Comparison of ENCODE assay signal across 33 cellular contexts in genomic region chr6:1496836-1497592, GRCh38.
DNase-seq lines count a peak whose midpoint lies in the region; ATAC-seq and TF ChIP-seq lines count a peak whose summit lies in the region.
"Had no signal": no experiment of that assay in that cellular context is flagged by ENCODE, and none has a peak within 500 bp of the region (broad histone marks: within the 10 kb centered on the region; RNA-seq: fewer than 3 reads in every experiment).

No MANE protein-coding gene starts in this region.

- H3K27ac ChIP-seq in thyroid gland: no peak overlapping the region
- H3K27ac ChIP-seq: breast epithelium, colonic mucosa, HL-60, parathyroid adenoma, right atrium auricular region, spleen, thoracic aorta had no signal

- no peak for TF ChIP-seq CTCF in thyroid gland (IDR thresholded peaks at IDR 0.05)

- no peaks in the 10 kb centered on the region for H3K9me3 ChIP-seq in thyroid gland
- H3K9me3 ChIP-seq: Caco-2, colonic mucosa, right atrium auricular region, thoracic aorta had no signal

- H3K4me1 ChIP-seq in thyroid gland: no peaks in the 10 kb centered on the region
- H3K4me1 ChIP-seq: breast epithelium, Caco-2, colonic mucosa, parathyroid adenoma, right atrium auricular region, spleen had no signal

- whole genome bisulfite sequencing in thyroid gland, 2 donors: 63 to 80% methylated on average over 4 to 11 of the region's 11 CpGs

- no peak for ATAC-seq in GM18907 (IDR thresholded peaks at IDR 0.05; ENCODE audit: unreplicated experiment)
- ATAC-seq: left lobe of liver; stimulated activated naive CD8-positive, alpha-beta T cell treated with anti-CD3 and anti-CD28 coated beads, Interleukin-15, Interleukin-2, amounts not matched to agents 100 U/mL and 50 U/mL, for 24 hours; T-cell had no signal

- H3K27me3 ChIP-seq in thyroid gland: no peaks in the 10 kb centered on the region
- H3K27me3 ChIP-seq: breast epithelium, colonic mucosa, right atrium auricular region had no signal

- intact Hi-C loops in posterior vena cava (cut with DNase I): no loop called here
- intact Hi-C loops in thyroid gland (cut with DNase I): no loop called here

- TF ChIP-seq POLR2A in thyroid gland (IDR thresholded peaks at IDR 0.05): no peak

- DNase-seq in NCI-H748 (lab: John Stamatoyannopoulos, UW; ENCODE audit: unreplicated experiment) (peak; percentile 28), NCI-H748 treated with DMSO at 0.1 percent for 48 hours (lab: John Stamatoyannopoulos, UW) (no peak), NCI-H2081 (lab: John Stamatoyannopoulos, UW) (peak; percentile 10 to 60), cerebellar cortex (ENCODE audit: low spot score) (peak; percentile 17), posterior vena cava (ENCODE audit: low spot score) (peak; percentile 41), GOT3 (lab: John Stamatoyannopoulos, UW) (no peak), thyroid gland (no peak)
- DNase-seq: activated B cell treated with CpG ODN at 0.5 μM for 24 hours; activated CD4-positive, alpha-beta T cell treated with anti-CD3 and anti-CD28 coated beads, Interleukin-2, amount 10 ng/mL, durations not matched to agents 7 days and 5 days; activated effector memory CD4-positive, alpha-beta T cell treated with Interleukin-2 at 50 U/mL for 16 hours; activated T-cell treated with anti-CD3 and anti-CD28 coated beads, Interleukin-2, amount 50 U/mL, for 1 hour; Caco-2; colonic mucosa; DMS79; effector CD4-positive, alpha-beta T cell; GDM1; H9; KG1; mesenchymal stem cell; MM.1S; NCI-H1417 treated with DMSO at 0.1 percent for 48 hours; NCI-H526 treated with DMSO at 0.1 percent for 48 hours; spleen; stimulated activated CD4-positive, alpha-beta T cell treated with anti-CD3 and anti-CD28 coated beads, Interleukin-2, amount 100 ng/mL, for 24 hours; stimulated activated naive CD8-positive, alpha-beta T cell treated with anti-CD3 and anti-CD28 coated beads, Interleukin-15, Interleukin-2, amounts not matched to agents 100 U/mL and 50 U/mL, for 24 hours; T-cell had no signal

- H3K36me3 ChIP-seq in thyroid gland: no peaks in the 10 kb centered on the region
- H3K36me3 ChIP-seq: breast epithelium, colonic mucosa, right atrium auricular region, spleen, thoracic aorta had no signal

- H3K4me3 ChIP-seq in thyroid gland (replicated peaks in 1 of 3): no peak overlapping the region
- H3K4me3 ChIP-seq: breast epithelium, colonic mucosa, right atrium auricular region, spleen, thoracic aorta had no signal

Comparison
In these comparisons a context has a peak if more than half of its experiments do, and no peak if none do; other contexts are left out.
1. DNase-seq: peak in NCI-H748 (single experiment), NCI-H2081 (2 of 2), cerebellar cortex (single experiment) and posterior vena cava (single experiment); none in NCI-H748 treated with DMSO at 0.1 percent for 48 hours (single experiment), GOT3 (single experiment) and thyroid gland (0 of 2).